27 cellular contexts compared by ENCODE assay signal in genomic region chr5:65078331-65078730, GRCh38.
DNase-seq lines count a peak whose midpoint lies in the region; ATAC-seq and TF ChIP-seq lines count a peak whose summit lies in the region.
"Had no signal": no experiment of that assay in that cellular context is flagged by ENCODE, and none has a peak within 500 bp of the region (broad histone marks: within the 10 kb centered on the region; RNA-seq: fewer than 3 reads in every experiment).

No MANE protein-coding gene starts in this region.

- POLR2A ChIA-PET in PC-9 (lab: Charles Lee; ENCODE audit: unreplicated experiment), result no interaction called here
- POLR2A ChIA-PET in activated CD4-positive, alpha-beta T cell treated with anti-CD3 and anti-CD28 coated beads for 36 hours (lab: Charles Lee), result no interaction called here

- H3K27ac Mint-ChIP-seq in chondrocyte (ENCODE audit: unreplicated experiment), result peak overlapping the region; percentile 85
- no peak overlapping the region for H3K27ac Mint-ChIP-seq in activated CD4-positive, alpha-beta T cell treated with anti-CD3 and anti-CD28 coated beads for 36 hours
- H3K27ac Mint-ChIP-seq: activated CD4-positive, alpha-beta memory T cell treated with anti-CD3 and anti-CD28 coated beads for 36 hours; activated naive CD4-positive, alpha-beta T cell treated with anti-CD3 and anti-CD28 coated beads, Interleukin-2, amount 50 U/mL, for 72 hours; activated T-helper 2 cell treated with anti-CD3 and anti-CD28 coated beads, Interferon-gamma antibody, Interleukin-2, Interleukin-4, amounts not matched to agents 10 μg/mL and 5 μg/mL and 100 μg/mL, durations not matched to agents 14 hours and 24 hours and 36 hours had no signal

- ATAC-seq in activated CD4-positive, alpha-beta T cell treated with anti-CD3 and anti-CD28 coated beads for 36 hours, result no peak
- ATAC-seq: activated naive CD4-positive, alpha-beta T cell treated with anti-CD3 and anti-CD28 coated beads, Interleukin-2, amount 50 U/mL, for 72 hours; esophagus mucosa; HCT116; psoas muscle had no signal

- H3K4me1 Mint-ChIP-seq in chondrocyte (ENCODE audit: low read depth), result peaks cover 64% of the 10 kb centered on the region
- peaks cover 11% of the 10 kb centered on the region for H3K4me1 Mint-ChIP-seq in activated CD4-positive, alpha-beta T cell treated with anti-CD3 and anti-CD28 coated beads for 36 hours

- H3K9me3 Mint-ChIP-seq in chondrocyte (ENCODE audit: low read depth), result peaks cover 3% of the 10 kb centered on the region
- no peaks in the 10 kb centered on the region for H3K9me3 Mint-ChIP-seq in activated CD4-positive, alpha-beta T cell treated with anti-CD3 and anti-CD28 coated beads for 36 hours (ENCODE audit: low read depth)
- H3K9me3 Mint-ChIP-seq: activated CD4-positive, alpha-beta memory T cell treated with anti-CD3 and anti-CD28 coated beads for 36 hours; activated naive CD4-positive, alpha-beta T cell treated with anti-CD3 and anti-CD28 coated beads, Interleukin-2, amount 50 U/mL, for 72 hours; activated T-helper 2 cell treated with anti-CD3 and anti-CD28 coated beads, Interferon-gamma antibody, Interleukin-2, Interleukin-4, amounts not matched to agents 10 μg/mL and 5 μg/mL and 100 μg/mL, durations not matched to agents 14 hours and 24 hours and 36 hours had no signal

- H3K27me3 Mint-ChIP-seq in chondrocyte (ENCODE audit: low read depth), result no peaks in the 10 kb centered on the region
- peaks cover 2% of the 10 kb centered on the region for H3K27me3 Mint-ChIP-seq in activated CD4-positive, alpha-beta T cell treated with anti-CD3 and anti-CD28 coated beads for 36 hours

- no peaks in the 10 kb centered on the region for H3K36me3 Mint-ChIP-seq in chondrocyte (ENCODE audit: low read depth)
- no peaks in the 10 kb centered on the region for H3K36me3 Mint-ChIP-seq in activated CD4-positive, alpha-beta T cell treated with anti-CD3 and anti-CD28 coated beads for 36 hours (ENCODE audit: low read depth)
- H3K36me3 Mint-ChIP-seq: activated CD4-positive, alpha-beta memory T cell treated with anti-CD3 and anti-CD28 coated beads for 36 hours; activated naive CD4-positive, alpha-beta T cell treated with anti-CD3 and anti-CD28 coated beads, Interleukin-2, amount 50 U/mL, for 72 hours had no signal

- CTCF ChIA-PET in PC-9 (lab: Charles Lee), result no interaction called here
- CTCF ChIA-PET in activated CD4-positive, alpha-beta T cell treated with anti-CD3 and anti-CD28 coated beads for 36 hours (lab: Charles Lee), result interaction anchor here (0.6 to 1.1 kb wide), 3 partner anchors 17 to 118 kb away, joined by 3 read pairs; no protein-coding TSS in a partner anchor

- H2AFZ ChIP-seq in PC-9, result 0 out of 2 replicates have a peak overlapping the region, but pooled peaks have one; percentile 3

- H3K4me3 ChIP-seq in PC-9, result no peak overlapping the region
- H3K4me3 ChIP-seq in mesodermal cell (ENCODE audit: extremely low read depth, insufficient read depth, low read length, poor library complexity, severe bottlenecking), result no peak overlapping the region
- H3K4me3 ChIP-seq in ovary, result no peak overlapping the region
- H3K4me3 ChIP-seq: psoas muscle, tibial nerve had no signal

- intact Hi-C loops in PC-9 (cut with micrococcal nuclease; ENCODE audit: unreplicated experiment), result no loop called here
- intact Hi-C loops in activated CD4-positive, alpha-beta T cell treated with anti-CD3 and anti-CD28 coated beads for 36 hours (cut with DNase I, micrococcal nuclease), result no loop called here
- intact Hi-C loops in ovary (cut with DNase I), result no loop called here

- H3K4me3 Mint-ChIP-seq in chondrocyte (ENCODE audit: unreplicated experiment), result no peak overlapping the region
- H3K4me3 Mint-ChIP-seq in activated CD4-positive, alpha-beta T cell treated with anti-CD3 and anti-CD28 coated beads for 36 hours, result no peak overlapping the region
- H3K4me3 Mint-ChIP-seq: activated CD4-positive, alpha-beta memory T cell treated with anti-CD3 and anti-CD28 coated beads for 36 hours had no signal

- WGBS in mesodermal cell (ENCODE audit: insufficient coverage in 2 of 2), 2 experiments, result 100% methylated on average over 1 of the region's 4 CpGs; no CpG with 5 or more reads in 1 of the 2 experiments
- 84 to 87% (median 85%) methylated on average over 4 of the region's 4 CpGs for WGBS in ovary, 3 donors

- peak; percentile 27 for DNase-seq in A172 (ENCODE audit: low spot score)
- no peak for DNase-seq in PC-9
- DNase-seq in chondrocyte (ENCODE audit: low spot score), result no peak
- DNase-seq in activated T-cell treated with anti-CD3 and anti-CD28 coated beads, Interleukin-2, amount 50 U/mL, for 48 hours, result no peak
- DNase-seq in activated CD4-positive, alpha-beta T cell treated with anti-CD3 and anti-CD28 coated beads for 36 hours, result no peak
- DNase-seq in amniotic stem cell (lab: John Stamatoyannopoulos, UW), result no peak
- DNase-seq in ovary, result no peak
- DNase-seq: activated CD4-positive, alpha-beta memory T cell treated with anti-CD3 and anti-CD28 coated beads for 36 hours; activated CD4-positive, CD25-positive, alpha-beta regulatory T cell; activated CD8-positive, alpha-beta memory T cell treated with anti-CD3 and anti-CD28 coated beads, Interleukin-2, amount 50 U/mL, for 48 hours; BE2C; cerebellar nuclear complex; DMS53; effector CD4-positive, alpha-beta T cell; hypothalamus; NCI-H1105; NCI-H2029; NCI-H2227 treated with DMSO at 0.1 percent for 48 hours; NCI-H748 treated with DMSO at 0.1 percent for 48 hours; psoas muscle; stimulated activated CD8-positive, alpha-beta memory T cell treated with anti-CD3 and anti-CD28 coated beads, Interleukin-4, amount 100 ng/mL, for 48 hours had no signal

- no peaks in the 10 kb centered on the region for H3K9me2 ChIP-seq in PC-9 (ENCODE audit: insufficient read depth)

- H3K36me3 ChIP-seq in PC-9 (ENCODE audit: low read depth), result no peaks in the 10 kb centered on the region
- no peaks in the 10 kb centered on the region for H3K36me3 ChIP-seq in mesodermal cell (ENCODE audit: control insufficient read depth, insufficient read depth, low read length)
- no peaks in the 10 kb centered on the region for H3K36me3 ChIP-seq in ovary
- H3K36me3 ChIP-seq: BE2C, tibial nerve had no signal

- no peaks in the 10 kb centered on the region for H3K27me3 ChIP-seq in PC-9 (ENCODE audit: insufficient read depth, low read depth)
- no peaks in the 10 kb centered on the region for H3K27me3 ChIP-seq in ovary
- H3K27me3 ChIP-seq: BE2C, tibial nerve had no signal

- no TSS peak for BruUV-seq in PC-9 (replicated peaks; lab: Mats Ljungman, UMichigan)

- no peak for TF ChIP-seq POLR2A in ovary (IDR thresholded peaks at IDR 0.05)

- H3K4me2 ChIP-seq in PC-9, result no peak overlapping the region

- no peaks in the 10 kb centered on the region for H4K20me1 ChIP-seq in PC-9 (ENCODE audit: insufficient read depth)

- H3F3A ChIP-seq in PC-9 (ENCODE audit: insufficient read depth, low read depth), result no peaks in the 10 kb centered on the region

- TF ChIP-seq CTCF in PC-9 (conservative IDR thresholded peaks at IDR 0.05) (no peak), chondrocyte (IDR thresholded peaks at IDR 0.05) (no peak), ovary (IDR thresholded peaks at IDR 0.05) (no peak)

- H3K79me2 ChIP-seq in PC-9 (ENCODE audit: low read depth), result no peaks in the 10 kb centered on the region

- TF ChIP-seq EP300 in ovary (IDR thresholded peaks at IDR 0.05), result no peak

- H3K27ac ChIP-seq in PC-9 (no peak overlapping the region), mesodermal cell (ENCODE audit: low read depth, low read length, severe bottlenecking) (peak overlapping the region; percentile 50), ovary (no peak overlapping the region)
- H3K27ac ChIP-seq: psoas muscle, tibial nerve had no signal

- no peaks in the 10 kb centered on the region for H3K9me3 ChIP-seq in PC-9 (ENCODE audit: insufficient read depth, low read depth)
- H3K9me3 ChIP-seq in mesodermal cell (ENCODE audit: control insufficient read depth, low read length), result no peaks in the 10 kb centered on the region
- H3K9me3 ChIP-seq in ovary, result no peaks in the 10 kb centered on the region
- H3K9me3 ChIP-seq: BE2C, psoas muscle, tibial nerve had no signal

- H3K4me1 ChIP-seq in PC-9 (replicated peaks; ENCODE audit: insufficient read depth), result no peaks in the 10 kb centered on the region
- H3K4me1 ChIP-seq in mesodermal cell (ENCODE audit: control insufficient read depth, insufficient read depth, low read length, poor library complexity, severe bottlenecking), result peaks cover 46% of the 10 kb centered on the region
- no peaks in the 10 kb centered on the region for H3K4me1 ChIP-seq in ovary (ENCODE audit: insufficient read depth)
- H3K4me1 ChIP-seq: psoas muscle had no signal
